In genomic region chr16:23448392-23448791, GRCh38 we compare ENCODE assay signal across 27 cellular contexts. TPM values are rescaled to one million over a fixed set of nuclear protein-coding genes. Genes with fewer than 3 reads are reported as not detected.
DNase-seq lines count a peak whose midpoint lies in the region; ATAC-seq, FAIRE-seq and TF ChIP-seq lines count a peak whose summit lies in the region.
"Had no signal": no experiment of that assay in that cellular context is flagged by ENCODE, and none has a peak within 500 bp of the region (broad histone marks: within the 10 kb centered on the region; RNA-seq: fewer than 3 reads in every experiment).

No MANE protein-coding gene starts in this region.

- no peaks in the 10 kb centered on the region for H3K27me3 Mint-ChIP-seq in activated CD8-positive, alpha-beta T cell treated with anti-CD3 and anti-CD28 coated beads, Interleukin-2, amount 10 ng/mL, durations not matched to agents 7 days and 5 days (ENCODE audit: low read depth)
- H3K27me3 Mint-ChIP-seq: B cell, memory B cell had no signal

- peaks cover 25% of the 10 kb centered on the region for H3K4me1 ChIP-seq in mucosa of descending colon (ENCODE audit: low read depth)

- peaks cover 7% of the 10 kb centered on the region for H3K36me3 Mint-ChIP-seq in activated CD8-positive, alpha-beta T cell treated with anti-CD3 and anti-CD28 coated beads, Interleukin-2, amount 10 ng/mL, durations not matched to agents 7 days and 5 days (ENCODE audit: low read depth)

- no peaks in the 10 kb centered on the region for H3K9me3 Mint-ChIP-seq in activated CD8-positive, alpha-beta T cell treated with anti-CD3 and anti-CD28 coated beads, Interleukin-2, amount 10 ng/mL, durations not matched to agents 7 days and 5 days (ENCODE audit: insufficient read depth)
- H3K9me3 Mint-ChIP-seq: activated T-cell treated with anti-CD3 and anti-CD28 coated beads, Interleukin-2, amount 50 U/mL, for 4 hours; memory B cell had no signal

- DNase-seq in DMS53 (lab: John Stamatoyannopoulos, UW): peak; percentile 45
- peak; percentile 40 for DNase-seq in NCI-H226
- DNase-seq in bronchial epithelial cell (ENCODE audit: low read depth): peak; percentile 58
- peak in 1 of 3 donors; percentile 47 for DNase-seq in mucosa of descending colon
- no peak for DNase-seq in activated CD8-positive, alpha-beta T cell treated with anti-CD3 and anti-CD28 coated beads, Interleukin-2, amount 10 ng/mL, durations not matched to agents 7 days and 5 days
- no peak for DNase-seq in T1000 (lab: John Stamatoyannopoulos, UW)
- DNase-seq in SHP77 treated with DMSO at 0.1 percent for 48 hours (lab: John Stamatoyannopoulos, UW): no peak
- DNase-seq: activated CD4-positive, alpha-beta T cell treated with anti-CD3 and anti-CD28 coated beads for 4 hours; activated naive CD4-positive, alpha-beta T cell; activated T-cell treated with anti-CD3 and anti-CD28 coated beads, Interleukin-2, amount 50 U/mL, for 4 hours; amniotic stem cell; DND-41; glutamatergic neuron; KBM-7; left cardiac atrium; NCI-H1417 treated with DMSO at 0.1 percent for 48 hours; NCI-H510A; stimulated activated CD4-positive, alpha-beta T cell treated with anti-CD3 and anti-CD28 coated beads, Interleukin-2, amount 100 ng/mL, for 24 hours; T-helper 2 cell had no signal

- no peak overlapping the region for H3K4me3 ChIP-seq in bronchial epithelial cell (ENCODE audit: low read depth, low read length)
- H3K4me3 ChIP-seq in mucosa of descending colon: no peak overlapping the region
- H3K4me3 ChIP-seq: SK-N-MC, skin epidermis, suprapubic skin had no signal

- H3K4me3 Mint-ChIP-seq in activated CD8-positive, alpha-beta T cell treated with anti-CD3 and anti-CD28 coated beads, Interleukin-2, amount 10 ng/mL, durations not matched to agents 7 days and 5 days: no peak overlapping the region
- H3K4me3 Mint-ChIP-seq: activated T-cell treated with anti-CD3 and anti-CD28 coated beads, Interleukin-2, amount 50 U/mL, for 4 hours; B cell; memory B cell had no signal

- CTCF ChIA-PET in activated CD8-positive, alpha-beta T cell treated with anti-CD3 and anti-CD28 coated beads, Interleukin-2, amount 10 ng/mL, durations not matched to agents 7 days and 5 days (lab: Charles Lee): interaction anchor here (4.8 kb wide), 1 partner anchor 13 kb away, joined by 39 read pairs; no protein-coding TSS in a partner anchor

- ATAC-seq in mucosa of descending colon (peak; percentile 84), GM19463 (IDR thresholded peaks at IDR 0.05; ENCODE audit: unreplicated experiment) (no peak)
- ATAC-seq in activated CD8-positive, alpha-beta T cell treated with anti-CD3 and anti-CD28 coated beads, Interleukin-2, amount 10 ng/mL, durations not matched to agents 7 days and 5 days: no peak
- ATAC-seq: activated T-cell treated with anti-CD3 and anti-CD28 coated beads, Interleukin-2, amount 50 U/mL, for 4 hours; left cardiac atrium had no signal

- H3K36me3 ChIP-seq in bronchial epithelial cell (ENCODE audit: control insufficient read depth, insufficient read depth, low read length) (peaks cover 1% of the 10 kb centered on the region), mucosa of descending colon (ENCODE audit: low read depth) (no peaks in the 10 kb centered on the region)

- peaks cover 19% of the 10 kb centered on the region for H3K4me1 Mint-ChIP-seq in activated CD8-positive, alpha-beta T cell treated with anti-CD3 and anti-CD28 coated beads, Interleukin-2, amount 10 ng/mL, durations not matched to agents 7 days and 5 days (ENCODE audit: low read depth)

- intact Hi-C loops in mucosa of descending colon (cut with DNase I, micrococcal nuclease): no loop called here

- TF ChIP-seq CTCF in bronchial epithelial cell (IDR thresholded peaks at IDR 0.05; ENCODE audit: insufficient read depth, low read length, severe bottlenecking) (no peak), mucosa of descending colon (IDR thresholded peaks at IDR 0.05) (no peak)

- H3K27me3 ChIP-seq in bronchial epithelial cell (ENCODE audit: control insufficient read depth, insufficient read depth, low read length): no peaks in the 10 kb centered on the region
- H3K27me3 ChIP-seq: neutrophil, suprapubic skin had no signal

- POLR2A ChIA-PET in activated CD8-positive, alpha-beta T cell treated with anti-CD3 and anti-CD28 coated beads, Interleukin-2, amount 10 ng/mL, durations not matched to agents 7 days and 5 days (lab: Charles Lee): no interaction called here

- H3K27ac Mint-ChIP-seq in activated CD8-positive, alpha-beta T cell treated with anti-CD3 and anti-CD28 coated beads, Interleukin-2, amount 10 ng/mL, durations not matched to agents 7 days and 5 days: no peak overlapping the region
- H3K27ac Mint-ChIP-seq: B cell, memory B cell had no signal

- H3K9me3 ChIP-seq in mucosa of descending colon: no peaks in the 10 kb centered on the region
- H3K9me3 ChIP-seq: neutrophil, suprapubic skin had no signal

- no peak for FAIRE-seq in bronchial epithelial cell (lab: Jason Lieb, UNC)
- FAIRE-seq: urothelium cell line had no signal

RNA-seq across cellular contexts. Expression of gene COG7, which starts 4.6 kb away (rescaled TPM):
- total RNA-seq in bronchial epithelial cell (7.1 and 9.7 TPM in 2 replicates), mucosa of descending colon (10 to 100 TPM; 25.4 to 40.5 (median 32.6) TPM)
- 10 to 100 TPM; 20.0 to 21.5 TPM for total RNA-seq in activated CD8-positive, alpha-beta T cell treated with anti-CD3 and anti-CD28 coated beads, Interleukin-2, amount 10 ng/mL, durations not matched to agents 7 days and 5 days

Comparison
In these comparisons a context has a peak if more than half of its experiments do, and no peak if none do; other contexts are left out.
1. DNase-seq: peak in DMS53 (single experiment), NCI-H226 (single experiment) and bronchial epithelial cell (single experiment); none in activated CD8-positive, alpha-beta T cell treated with anti-CD3 and anti-CD28 coated beads, Interleukin-2, amount 10 ng/mL, durations not matched to agents 7 days and 5 days (single experiment), T1000 (single experiment) and SHP77 treated with DMSO at 0.1 percent for 48 hours (single experiment).